Comparison of ENCODE assay signal across 17 cellular contexts in the genomic region with DNA sequence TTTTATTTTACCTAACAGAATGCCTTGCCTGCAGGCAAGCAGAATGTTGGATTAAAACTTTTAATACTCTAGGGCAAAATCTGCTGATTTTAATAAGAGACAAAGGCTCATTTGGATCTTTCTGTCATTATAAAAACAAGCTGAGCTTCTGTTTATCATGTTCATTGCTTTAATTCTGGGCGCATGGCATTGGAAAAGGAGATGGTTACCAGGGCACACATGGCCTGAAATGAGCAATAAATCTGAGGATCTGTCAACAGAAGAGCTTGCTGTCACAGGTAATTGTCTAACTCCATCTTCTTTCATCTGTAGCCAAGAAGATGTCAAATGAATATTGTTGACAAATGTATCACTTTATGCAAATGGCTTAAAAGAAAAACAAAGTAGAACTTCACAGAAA.
DNase-seq lines count a peak whose midpoint lies in the region; ATAC-seq, FAIRE-seq and TF ChIP-seq lines count a peak whose summit lies in the region.
"Had no signal": no experiment of that assay in that cellular context is flagged by ENCODE, and none has a peak within 500 bp of the region (broad histone marks: within the 10 kb centered on the region; RNA-seq: fewer than 3 reads in every experiment).

No MANE protein-coding gene starts in this region.

- ATAC-seq in SK-N-SH treated with all-trans-retinoic acid at 6 μM for 48 hours: no peak
- ATAC-seq: HCT116, HepG2 had no signal

- peak; percentile 17 for DNase-seq in NCI-H82 (lab: John Stamatoyannopoulos, UW)
- DNase-seq in NCI-H82 treated with DMSO at 0.1 percent for 48 hours (lab: John Stamatoyannopoulos, UW; ENCODE audit: unreplicated experiment): no peak
- DNase-seq in HTR-8/SVneo (ENCODE audit: insufficient read length, low spot score): no peak
- no peak for DNase-seq in activated effector memory CD4-positive, alpha-beta T cell treated with anti-CD3 and anti-CD28 coated beads, Interleukin-2, amount 50 U/mL, for 16 hours
- DNase-seq in NCI-H510A treated with DMSO at 0.1 percent for 48 hours (lab: John Stamatoyannopoulos, UW): no peak
- DNase-seq: ACHN; Caco-2; CD4-positive, alpha-beta T cell; GOT3; H7; HFFc6 had no signal

- peak; percentile 38 for FAIRE-seq in HTR-8/SVneo (lab: Jason Lieb, UNC)
- FAIRE-seq: D721Med, G401.6, GM12891, HepG2 had no signal

TF ChIP-seq in SK-N-SH treated with all-trans-retinoic acid at 6 μM for 48 hours, 23 proteins besides CTCF, POLR2A, EP300 and RAD21:
- peak; percentile 72; the same call in 1 of the 2 replicates for TF ChIP-seq TCF4 (CRISPR knock-in tag; IDR thresholded peaks at IDR 0.05; ENCODE audit: borderline replicate concordance)
- TF ChIP-seq, protein P1, sequence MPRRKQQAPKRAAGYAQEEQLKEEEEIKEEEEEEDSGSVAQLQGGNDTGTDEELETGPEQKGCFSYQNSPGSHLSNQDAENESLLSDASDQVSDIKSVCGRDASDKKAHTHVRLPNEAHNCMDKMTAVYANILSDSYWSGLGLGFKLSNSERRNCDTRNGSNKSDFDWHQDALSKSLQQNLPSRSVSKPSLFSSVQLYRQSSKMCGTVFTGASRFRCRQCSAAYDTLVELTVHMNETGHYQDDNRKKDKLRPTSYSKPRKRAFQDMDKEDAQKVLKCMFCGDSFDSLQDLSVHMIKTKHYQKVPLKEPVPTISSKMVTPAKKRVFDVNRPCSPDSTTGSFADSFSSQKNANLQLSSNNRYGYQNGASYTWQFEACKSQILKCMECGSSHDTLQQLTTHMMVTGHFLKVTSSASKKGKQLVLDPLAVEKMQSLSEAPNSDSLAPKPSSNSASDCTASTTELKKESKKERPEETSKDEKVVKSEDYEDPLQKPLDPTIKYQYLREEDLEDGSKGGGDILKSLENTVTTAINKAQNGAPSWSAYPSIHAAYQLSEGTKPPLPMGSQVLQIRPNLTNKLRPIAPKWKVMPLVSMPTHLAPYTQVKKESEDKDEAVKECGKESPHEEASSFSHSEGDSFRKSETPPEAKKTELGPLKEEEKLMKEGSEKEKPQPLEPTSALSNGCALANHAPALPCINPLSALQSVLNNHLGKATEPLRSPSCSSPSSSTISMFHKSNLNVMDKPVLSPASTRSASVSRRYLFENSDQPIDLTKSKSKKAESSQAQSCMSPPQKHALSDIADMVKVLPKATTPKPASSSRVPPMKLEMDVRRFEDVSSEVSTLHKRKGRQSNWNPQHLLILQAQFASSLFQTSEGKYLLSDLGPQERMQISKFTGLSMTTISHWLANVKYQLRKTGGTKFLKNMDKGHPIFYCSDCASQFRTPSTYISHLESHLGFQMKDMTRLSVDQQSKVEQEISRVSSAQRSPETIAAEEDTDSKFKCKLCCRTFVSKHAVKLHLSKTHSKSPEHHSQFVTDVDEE (CRISPR knock-in tag; IDR thresholded peaks at IDR 0.05): 0 out of 2 replicates have a peak, but pooled peaks have one; percentile 33
- no peak for TF ChIP-seq ISL1 (CRISPR knock-in tag; IDR thresholded peaks at IDR 0.05)
- no peak for TF ChIP-seq ZFP3 (CRISPR knock-in tag; IDR thresholded peaks at IDR 0.05)
